Comparison of ENCODE assay signal across 10 cellular contexts in the genomic region with DNA sequence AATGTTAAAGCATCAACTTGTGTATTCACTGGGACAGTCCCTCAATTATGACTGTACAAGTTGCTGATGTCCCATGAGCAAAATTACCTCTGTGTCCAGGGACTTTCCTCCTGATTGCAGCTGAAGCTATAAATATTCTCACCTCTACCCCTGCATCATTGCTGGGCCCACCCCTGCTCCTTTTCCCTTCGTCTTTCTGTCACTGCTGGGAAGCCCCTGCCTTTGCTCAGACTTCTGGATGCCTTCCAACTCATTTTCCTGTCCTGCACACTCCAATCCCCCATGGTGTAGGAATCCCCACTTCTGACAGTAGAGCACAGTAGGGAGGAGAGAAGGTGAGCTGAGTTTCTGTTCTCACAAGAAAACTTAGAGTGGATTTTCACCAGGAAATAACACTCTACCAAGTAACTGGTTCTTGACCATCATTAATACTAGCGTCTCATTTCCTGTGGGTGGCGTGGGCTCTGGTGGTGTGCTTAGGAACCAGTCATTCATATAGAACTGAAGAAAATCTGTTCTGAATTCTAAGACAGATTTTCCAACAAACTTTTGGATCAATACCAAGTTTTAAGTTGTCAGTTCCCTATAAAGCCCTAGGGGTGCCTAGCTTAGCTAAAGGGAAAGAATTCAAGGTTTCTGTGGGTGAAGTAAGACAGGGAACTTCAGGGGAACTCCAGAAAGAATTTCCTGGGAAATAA.
A peak's percentile ranks its signal among the peaks of the same experiment; 100 is the strongest.
DNase-seq lines count a peak whose midpoint lies in the region; ATAC-seq, FAIRE-seq and TF ChIP-seq lines count a peak whose summit lies in the region.
"Had no signal": no experiment of that assay in that cellular context is flagged by ENCODE, and none has a peak within 500 bp of the region (broad histone marks: within the 10 kb centered on the region; RNA-seq: fewer than 3 reads in every experiment).

No MANE protein-coding gene starts in this region.

- TF ChIP-seq EP300 in esophagus muscularis mucosa (IDR thresholded peaks at IDR 0.05) = no peak

- H2AFZ ChIP-seq in hepatocyte = no peak overlapping the region

- no peaks in the 10 kb centered on the region for H3K9me2 ChIP-seq in hepatocyte (replicated peaks; ENCODE audit: insufficient read depth)

- H3K4me3 ChIP-seq in esophagus muscularis mucosa = no peak overlapping the region
- H3K4me3 ChIP-seq in hepatocyte = no peak overlapping the region

- TF ChIP-seq CTCF in esophagus muscularis mucosa (IDR thresholded peaks at IDR 0.05) = no peak
- TF ChIP-seq CTCF in hepatocyte (IDR thresholded peaks at IDR 0.05; ENCODE audit: poor library complexity) = no peak

- intact Hi-C loops in esophagus muscularis mucosa (cut with DNase I) = no loop called here

- H3K79me2 ChIP-seq in hepatocyte = no peaks in the 10 kb centered on the region

- H3K9me3 ChIP-seq in esophagus muscularis mucosa = peaks cover 0 to 5% (median 0%) of the 10 kb centered on the region in 4 donors
- no peaks in the 10 kb centered on the region for H3K9me3 ChIP-seq in hepatocyte (ENCODE audit: low read depth)

- H3K4me1 ChIP-seq in esophagus muscularis mucosa (peaks cover 6 to 24% (median 15%) of the 10 kb centered on the region in 4 donors), hepatocyte (ENCODE audit: insufficient read depth) (peaks cover 4% of the 10 kb centered on the region)

- peak; percentile 95 for FAIRE-seq in GM12891 (lab: Jason Lieb, UNC)

- H3K27me3 ChIP-seq in esophagus muscularis mucosa (peaks cover 0 to 3% (median 0%) of the 10 kb centered on the region in 4 donors), hepatocyte (no peaks in the 10 kb centered on the region)

- H3K27ac ChIP-seq in esophagus muscularis mucosa (replicated peaks in 1 of 4) (peak overlapping the region in 3 of 4 donors; percentile 7 to 38 (median 15)), hepatocyte (no peak overlapping the region)

- DNase-seq in GM12891 (ENCODE audit: insufficient read length, low spot score) (no peak), esophagus muscularis mucosa (ENCODE audit: extremely low spot score) (no peak), NCI-H146 (lab: John Stamatoyannopoulos, UW) (no peak), T1000 (lab: John Stamatoyannopoulos, UW) (no peak), hepatocyte (ENCODE audit: low spot score) (no peak), erythroblast (lab: John Stamatoyannopoulos, UW) (no peak)
- DNase-seq: foreskin melanocyte, H7 had no signal

- 38% methylated on average over 3 of the region's 3 CpGs for WGBS in esophagus muscularis mucosa
- WGBS in hepatocyte (ENCODE audit: low lambda C conversion rate, missing lambda C conversion rate) = 51% methylated on average over 3 of the region's 3 CpGs

- no peak overlapping the region for H3K4me2 ChIP-seq in hepatocyte

- H3K36me3 ChIP-seq in esophagus muscularis mucosa = no peaks in the 10 kb centered on the region
- H3K36me3 ChIP-seq in hepatocyte (replicated peaks; ENCODE audit: insufficient read depth, low read depth) = no peaks in the 10 kb centered on the region

- H4K20me1 ChIP-seq in hepatocyte (ENCODE audit: insufficient read depth, poor library complexity, severe bottlenecking) = no peaks in the 10 kb centered on the region

- ATAC-seq in GM21423 (IDR thresholded peaks at IDR 0.05; ENCODE audit: unreplicated experiment) (peak; percentile 70), HG03575 (IDR thresholded peaks at IDR 0.05; ENCODE audit: extremely low read depth, insufficient number of reproducible peaks, low FRiP score, unreplicated experiment) (peak; percentile 81)

- TF ChIP-seq POLR2A in GM12891 (IDR thresholded peaks at IDR 0.05; ENCODE audit: low read depth, low read length) (no peak), esophagus muscularis mucosa (IDR thresholded peaks at IDR 0.05; ENCODE audit: low read depth) (no peak), erythroblast (IDR thresholded peaks at IDR 0.05; ENCODE audit: low read length) (no peak)

TF ChIP-seq in GM12891, 5 proteins besides CTCF, POLR2A, EP300 and RAD21:
- TF ChIP-seq POLR2AphosphoS5 (IDR thresholded peaks at IDR 0.05; ENCODE audit: low read depth, low read length) (no peak), PAX5 (IDR thresholded peaks at IDR 0.05; ENCODE audit: insufficient read depth, low read length, severe bottlenecking) (no peak), TAF1 (IDR thresholded peaks at IDR 0.05; ENCODE audit: low read depth, low read length) (no peak), SPI1 (IDR thresholded peaks at IDR 0.05; ENCODE audit: low read depth, low read length) (no peak), POU2F2 (IDR thresholded peaks at IDR 0.05; ENCODE audit: low read depth, low read length) (no peak)
